7 cellular contexts compared by ENCODE assay signal in the genomic region with DNA sequence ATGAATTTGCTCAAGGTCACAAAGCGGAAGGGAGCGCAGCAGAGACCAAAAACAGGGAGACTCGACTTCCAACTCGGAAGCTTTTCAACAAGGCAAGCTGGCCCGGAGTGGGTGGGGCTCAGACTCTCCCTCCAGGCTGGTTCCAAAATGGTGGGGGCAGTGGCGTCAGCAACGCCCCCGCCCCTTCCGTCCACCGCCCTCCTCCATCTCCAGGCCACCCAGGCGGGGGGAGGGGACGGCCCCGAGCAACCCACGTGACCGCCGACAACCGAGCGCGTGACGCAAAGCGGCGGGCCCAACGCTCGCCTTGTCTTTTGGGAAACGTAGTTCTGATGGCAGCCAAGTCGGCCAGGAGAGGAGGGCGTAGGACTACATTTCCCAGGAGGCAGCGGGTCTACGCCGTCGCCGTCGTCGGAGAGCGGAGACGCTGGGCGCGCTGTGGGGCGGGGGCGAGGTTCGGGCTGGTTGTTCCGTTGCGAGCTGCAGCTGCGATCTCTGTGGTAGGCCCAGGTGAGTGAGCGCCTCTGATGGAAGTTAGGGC. TPM values are rescaled to one million over a fixed set of nuclear protein-coding genes. Genes with fewer than 3 reads are reported as not detected.
A peak's percentile ranks its signal among the peaks of the same experiment; 100 is the strongest.
DNase-seq lines count a peak whose midpoint lies in the region; ATAC-seq lines count a peak whose summit lies in the region.

A gene with protein sequence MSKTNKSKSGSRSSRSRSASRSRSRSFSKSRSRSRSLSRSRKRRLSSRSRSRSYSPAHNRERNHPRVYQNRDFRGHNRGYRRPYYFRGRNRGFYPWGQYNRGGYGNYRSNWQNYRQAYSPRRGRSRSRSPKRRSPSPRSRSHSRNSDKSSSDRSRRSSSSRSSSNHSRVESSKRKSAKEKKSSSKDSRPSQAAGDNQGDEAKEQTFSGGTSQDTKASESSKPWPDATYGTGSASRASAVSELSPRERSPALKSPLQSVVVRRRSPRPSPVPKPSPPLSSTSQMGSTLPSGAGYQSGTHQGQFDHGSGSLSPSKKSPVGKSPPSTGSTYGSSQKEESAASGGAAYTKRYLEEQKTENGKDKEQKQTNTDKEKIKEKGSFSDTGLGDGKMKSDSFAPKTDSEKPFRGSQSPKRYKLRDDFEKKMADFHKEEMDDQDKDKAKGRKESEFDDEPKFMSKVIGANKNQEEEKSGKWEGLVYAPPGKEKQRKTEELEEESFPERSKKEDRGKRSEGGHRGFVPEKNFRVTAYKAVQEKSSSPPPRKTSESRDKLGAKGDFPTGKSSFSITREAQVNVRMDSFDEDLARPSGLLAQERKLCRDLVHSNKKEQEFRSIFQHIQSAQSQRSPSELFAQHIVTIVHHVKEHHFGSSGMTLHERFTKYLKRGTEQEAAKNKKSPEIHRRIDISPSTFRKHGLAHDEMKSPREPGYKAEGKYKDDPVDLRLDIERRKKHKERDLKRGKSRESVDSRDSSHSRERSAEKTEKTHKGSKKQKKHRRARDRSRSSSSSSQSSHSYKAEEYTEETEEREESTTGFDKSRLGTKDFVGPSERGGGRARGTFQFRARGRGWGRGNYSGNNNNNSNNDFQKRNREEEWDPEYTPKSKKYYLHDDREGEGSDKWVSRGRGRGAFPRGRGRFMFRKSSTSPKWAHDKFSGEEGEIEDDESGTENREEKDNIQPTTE (plus strand): TSS at position 448 of the 541 bp plus-strand sequence. CDS start 58,121 bp downstream, outside the sequence.

- ATAC-seq in GM18508 (IDR thresholded peaks at IDR 0.05; ENCODE audit: insufficient read depth, unreplicated experiment) (peak; percentile 85), HG03025 (IDR thresholded peaks at IDR 0.05; ENCODE audit: low FRiP score, unreplicated experiment) (peak; percentile 92)

- DNase-seq in NCI-H2081 (lab: John Stamatoyannopoulos, UW), result peak; percentile 100
- peak; percentile 99 for DNase-seq in T1000 (lab: John Stamatoyannopoulos, UW)
- DNase-seq in astrocyte of the hippocampus (ENCODE audit: low read depth, low spot score), result peak; percentile 100
- DNase-seq in hepatic stellate cell (ENCODE audit: low spot score), result peak; percentile 95
- peak; percentile 96 for DNase-seq in renal cortical epithelial cell (ENCODE audit: low read depth)

RNA-seq across cellular contexts. Expression of the gene that starts here (rescaled TPM):
- 130 TPM in 2 replicates for total RNA-seq in renal cortical epithelial cell

Comparison
In these comparisons a context has a peak if more than half of its experiments do, and no peak if none do; other contexts are left out.
1. Peak in every context shown above with its lines: DNase-seq and ATAC-seq.